Comparison of ENCODE assay signal across 10 cellular contexts in genomic region chr3:48738926-48739616, GRCh38. TPM values are rescaled to one million over a fixed set of nuclear protein-coding genes. Genes with fewer than 3 reads are reported as not detected.
DNase-seq lines count a peak whose midpoint lies in the region; ATAC-seq and TF ChIP-seq lines count a peak whose summit lies in the region.
"Had no signal": no experiment of that assay in that cellular context is flagged by ENCODE, and none has a peak within 500 bp of the region (broad histone marks: within the 10 kb centered on the region; RNA-seq: fewer than 3 reads in every experiment).

No MANE protein-coding gene starts in this region.

- no peak overlapping the region for H2AFZ ChIP-seq in osteoblast (ENCODE audit: low read length)

- ATAC-seq in Right ventricle myocardium superior (ENCODE audit: poor library complexity), result peak; percentile 30
- ATAC-seq in upper lobe of right lung, result no peak
- no peak for ATAC-seq in WTC11

- CTCF ChIA-PET in WTC11 (lab: Charles Lee), result interaction anchor here (0.5 to 2.2 kb wide), 59 partner anchors 9 to 432 kb away, joined by 3 to 26 read pairs (median 4); partner anchors contain the start of genes ARIH2, IP6K2, KLHDC8B and NCKIPSD

- no peaks in the 10 kb centered on the region for H4K20me1 ChIP-seq in osteoblast (ENCODE audit: insufficient read depth, low read length)

- H3K4me3 ChIP-seq in adipocyte (ENCODE audit: low read length), result no peak overlapping the region
- H3K4me3 ChIP-seq in osteoblast (ENCODE audit: insufficient read depth, low read length), result no peak overlapping the region
- no peak overlapping the region for H3K4me3 ChIP-seq in upper lobe of right lung
- H3K4me3 ChIP-seq in endodermal cell (ENCODE audit: low read length), result no peak overlapping the region
- H3K4me3 ChIP-seq: ovary had no signal

- peaks cover 66% of the 10 kb centered on the region for H3K4me1 ChIP-seq in adipocyte (ENCODE audit: control insufficient read depth, insufficient read depth, low read length)
- H3K4me1 ChIP-seq in osteoblast (ENCODE audit: insufficient read depth, low read length), result peaks cover 9% of the 10 kb centered on the region
- H3K4me1 ChIP-seq in upper lobe of right lung, result peaks cover 32% of the 10 kb centered on the region
- peaks cover 5% of the 10 kb centered on the region for H3K4me1 ChIP-seq in endodermal cell (ENCODE audit: control insufficient read depth, insufficient read depth, low read length)

- H3K36me3 ChIP-seq in adipocyte (ENCODE audit: control insufficient read depth, insufficient read depth, low read length, severe bottlenecking), result no peaks in the 10 kb centered on the region
- no peaks in the 10 kb centered on the region for H3K36me3 ChIP-seq in osteoblast (ENCODE audit: insufficient read depth, low read length)
- H3K36me3 ChIP-seq in upper lobe of right lung, result no peaks in the 10 kb centered on the region
- no peaks in the 10 kb centered on the region for H3K36me3 ChIP-seq in endodermal cell (ENCODE audit: control insufficient read depth, insufficient read depth, low read length)
- H3K36me3 ChIP-seq: ovary had no signal

- 91 to 100% methylated on average over 2 to 9 of the region's 9 CpGs for WGBS in endodermal cell (ENCODE audit: insufficient coverage in 1 of 2, insufficient read length in 1 of 2), 2 experiments

- no peaks in the 10 kb centered on the region for H3K9me3 Mint-ChIP-seq in WTC11
- peaks cover 6% of the 10 kb centered on the region for H3K9me3 Mint-ChIP-seq in endodermal cell
- H3K9me3 Mint-ChIP-seq: activated naive CD8-positive, alpha-beta T cell treated with anti-CD3 and anti-CD28 coated beads for 36 hours; stimulated activated naive CD8-positive, alpha-beta T cell treated with anti-CD3 and anti-CD28 coated beads, Interleukin-15, amount 100 ng/mL, for 72 hours had no signal

- H3K4me3 Mint-ChIP-seq in WTC11 (no peak overlapping the region), endodermal cell (no peak overlapping the region)
- H3K4me3 Mint-ChIP-seq: activated naive CD8-positive, alpha-beta T cell treated with anti-CD3 and anti-CD28 coated beads for 36 hours; stimulated activated naive CD8-positive, alpha-beta T cell treated with anti-CD3 and anti-CD28 coated beads, Interleukin-15, amount 100 ng/mL, for 72 hours had no signal

- POLR2A ChIA-PET in WTC11 (lab: Charles Lee), result interaction anchor here (1.1 to 1.9 kb wide), 3 partner anchors 22 to 179 kb away, joined by 4 to 11 read pairs (median 5); partner anchors contain the start of genes ARIH2 and IP6K2

- H3K27me3 Mint-ChIP-seq in WTC11 (ENCODE audit: low read depth) (no peaks in the 10 kb centered on the region; the same call in 1 of the 2 replicates), endodermal cell (ENCODE audit: insufficient read depth) (no peaks in the 10 kb centered on the region)
- H3K27me3 Mint-ChIP-seq: activated naive CD8-positive, alpha-beta T cell treated with anti-CD3 and anti-CD28 coated beads for 36 hours; stimulated activated naive CD8-positive, alpha-beta T cell treated with anti-CD3 and anti-CD28 coated beads, Interleukin-15, amount 100 ng/mL, for 72 hours had no signal

- H3K27me3 ChIP-seq in adipocyte (replicated peaks; ENCODE audit: control insufficient read depth, insufficient read depth, low read length) (no peaks in the 10 kb centered on the region), osteoblast (ENCODE audit: insufficient read depth, low read length) (no peaks in the 10 kb centered on the region), upper lobe of right lung (no peaks in the 10 kb centered on the region), endodermal cell (ENCODE audit: control insufficient read depth, insufficient read depth, low read length, poor library complexity, severe bottlenecking) (no peaks in the 10 kb centered on the region)
- H3K27me3 ChIP-seq: ovary had no signal

- no peak overlapping the region for H3K27ac ChIP-seq in osteoblast (ENCODE audit: low read depth, low read length)
- peak overlapping the region; percentile 58 for H3K27ac ChIP-seq in upper lobe of right lung
- H3K27ac ChIP-seq in endodermal cell (ENCODE audit: low read depth, low read length), result no peak overlapping the region

- TF ChIP-seq CTCF in osteoblast (IDR thresholded peaks at IDR 0.05; ENCODE audit: extremely low read depth, low read depth, low read length), result no peak
- no peak for TF ChIP-seq CTCF in upper lobe of right lung (IDR thresholded peaks at IDR 0.05)
- no peak for TF ChIP-seq CTCF in WTC11 (IDR thresholded peaks at IDR 0.05)
- TF ChIP-seq CTCF in endodermal cell (conservative IDR thresholded peaks at IDR 0.05), result no peak

- DNase-seq in adipocyte (ENCODE audit: low read depth) (no peak), Right ventricle myocardium superior (peak; percentile 78), osteoblast (ENCODE audit: insufficient read length, low spot score, missing footprints) (peak; percentile 52), upper lobe of right lung (no peak), WTC11 (ENCODE audit: low spot score) (no peak), NCI-H446 (lab: John Stamatoyannopoulos, UW) (no peak), endodermal cell (no peak)

- H3K79me2 ChIP-seq in osteoblast (ENCODE audit: insufficient read depth, low read length), result no peaks in the 10 kb centered on the region

- H3K36me3 Mint-ChIP-seq in WTC11 (no peaks in the 10 kb centered on the region), endodermal cell (ENCODE audit: low read depth) (no peaks in the 10 kb centered on the region)
- H3K36me3 Mint-ChIP-seq: activated naive CD8-positive, alpha-beta T cell treated with anti-CD3 and anti-CD28 coated beads for 36 hours had no signal

- H3K4me1 Mint-ChIP-seq in WTC11 (no peaks in the 10 kb centered on the region), endodermal cell (peaks cover 11% of the 10 kb centered on the region)
- H3K4me1 Mint-ChIP-seq: activated naive CD8-positive, alpha-beta T cell treated with anti-CD3 and anti-CD28 coated beads for 36 hours had no signal

- H3K9me3 ChIP-seq in adipocyte (ENCODE audit: control insufficient read depth, low read length) (no peaks in the 10 kb centered on the region), osteoblast (ENCODE audit: low read depth, low read length) (no peaks in the 10 kb centered on the region), upper lobe of right lung (no peaks in the 10 kb centered on the region), endodermal cell (ENCODE audit: control insufficient read depth, low read length) (no peaks in the 10 kb centered on the region)
- H3K9me3 ChIP-seq: ovary had no signal

- intact Hi-C loops in Right ventricle myocardium superior (cut with DNase I), result no loop called here
- intact Hi-C loops in upper lobe of right lung (cut with DNase I), result no loop called here

- no peak overlapping the region for H3K4me2 ChIP-seq in osteoblast (ENCODE audit: insufficient read depth, low read length)

- H3K9ac ChIP-seq in adipocyte (ENCODE audit: low read length) (peak overlapping the region; percentile 86), endodermal cell (ENCODE audit: extremely low read depth, low read length, poor library complexity, severe bottlenecking) (no peak overlapping the region)

- no peak overlapping the region for H3K27ac Mint-ChIP-seq in WTC11
- H3K27ac Mint-ChIP-seq in endodermal cell, result no peak overlapping the region
- H3K27ac Mint-ChIP-seq: activated naive CD8-positive, alpha-beta T cell treated with anti-CD3 and anti-CD28 coated beads for 36 hours had no signal

TF ChIP-seq in WTC11, 78 proteins besides CTCF, POLR2A, EP300 and RAD21 (continues in another document):
- TF ChIP-seq, protein P1, sequence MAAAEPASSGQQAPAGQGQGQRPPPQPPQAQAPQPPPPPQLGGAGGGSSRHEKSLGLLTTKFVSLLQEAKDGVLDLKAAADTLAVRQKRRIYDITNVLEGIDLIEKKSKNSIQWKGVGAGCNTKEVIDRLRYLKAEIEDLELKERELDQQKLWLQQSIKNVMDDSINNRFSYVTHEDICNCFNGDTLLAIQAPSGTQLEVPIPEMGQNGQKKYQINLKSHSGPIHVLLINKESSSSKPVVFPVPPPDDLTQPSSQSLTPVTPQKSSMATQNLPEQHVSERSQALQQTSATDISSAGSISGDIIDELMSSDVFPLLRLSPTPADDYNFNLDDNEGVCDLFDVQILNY (CRISPR knock-in tag; IDR thresholded peaks at IDR 0.05), result no peak

RNA-seq across cellular contexts. Expression of gene IP6K2, which starts 22.1 kb away (rescaled TPM):
- total RNA-seq in Right ventricle myocardium superior (22.7 TPM), osteoblast (38.0 and 44.9 TPM in 2 replicates), upper lobe of right lung (44.2 TPM), WTC11 (2021) (113 to 123 TPM (median 114 TPM) in 3 replicates), endodermal cell (100 to 1,000 TPM; 104 to 127 TPM)
- polyA plus RNA-seq in endodermal cell (2013, experiment 1 of 2), result 219 TPM
- 181 TPM for polyA plus RNA-seq in endodermal cell (2013, experiment 2 of 2)

RNA-seq across cellular contexts. Expression of gene NCKIPSD, which starts 53.4 kb away (rescaled TPM):
- total RNA-seq in Right ventricle myocardium superior, result 13.3 TPM
- 17.1 and 17.7 TPM in 2 replicates for total RNA-seq in osteoblast
- 18.3 TPM for total RNA-seq in upper lobe of right lung
- 40.1 to 50.1 TPM (median 47.1 TPM) in 3 replicates for total RNA-seq in WTC11 (2021)
- 10 to 100 TPM; 30.9 to 32.5 TPM for total RNA-seq in endodermal cell
- 30.2 TPM for polyA plus RNA-seq in endodermal cell (2013, experiment 1 of 2)
- polyA plus RNA-seq in endodermal cell (2013, experiment 2 of 2), result 26.9 TPM

Comparison
In these comparisons a context has a peak if more than half of its experiments do, and no peak if none do; other contexts are left out.
1. DNase-seq: peak in Right ventricle myocardium superior (single experiment) and osteoblast (single experiment); none in adipocyte (single experiment), upper lobe of right lung (single experiment), WTC11 (single experiment), NCI-H446 (0 of 2) and endodermal cell (single experiment).